In genomic region chr1:52603680-52604501, GRCh38 we compare ENCODE assay signal across 10 cellular contexts. TPM values are rescaled to one million over a fixed set of nuclear protein-coding genes. Genes with fewer than 3 reads are reported as not detected.
DNase-seq lines count a peak whose midpoint lies in the region; ATAC-seq, FAIRE-seq and TF ChIP-seq lines count a peak whose summit lies in the region.
"Had no signal": no experiment of that assay in that cellular context is flagged by ENCODE, and none has a peak within 500 bp of the region (broad histone marks: within the 10 kb centered on the region; RNA-seq: fewer than 3 reads in every experiment).

No MANE protein-coding gene starts in this region.

- no peak overlapping the region for H2BK5ac ChIP-seq in IMR-90 (ENCODE audit: low read depth, low read length, poor library complexity, severe bottlenecking)

- no peak overlapping the region for H4K91ac ChIP-seq in IMR-90 (ENCODE audit: insufficient read depth, low read depth, low read length)

- intact Hi-C loops in IMR-90 (cut with micrococcal nuclease), result no loop called here
- intact Hi-C loops in GM12878 (cut with micrococcal nuclease; ENCODE audit: unreplicated experiment), result no loop called here

- in situ Hi-C loops in IMR-90 (cut with MboI; ENCODE audit: low sequenced_read_pairs) (no loop called here), GM12878 (cut with MboI) (no loop called here)

- peak overlapping the region; percentile 87 for H3K4me3 ChIP-seq in BLaER1
- no peak overlapping the region for H3K4me3 ChIP-seq in IMR-90 (ENCODE audit: insufficient read depth, low read depth, low read length)
- H3K4me3 ChIP-seq in GM12878, result no peak overlapping the region

- peak; percentile 75 for FAIRE-seq in GM12878 (lab: Jason Lieb, UNC)

- no peaks in the 10 kb centered on the region for H3K27me3 Mint-ChIP-seq in mesothelial cell of epicardium (ENCODE audit: low read depth)

- RAD21 ChIA-PET in GM12878 (lab: Charles Lee; ENCODE audit: unreplicated experiment), result interaction anchor here (0.8 to 2.0 kb wide), 5 partner anchors 11 to 56 kb away, joined by 3 to 6 read pairs (median 3); partner anchors contain the start of gene TUT4

- H2BK20ac ChIP-seq in IMR-90 (ENCODE audit: low read depth, low read length), result no peak overlapping the region

- SMC1A ChIA-PET in GM12878 (lab: Charles Lee; ENCODE audit: uncharacterized antibody, unreplicated experiment), result interaction anchor here (1.1 to 2.3 kb wide), 9 partner anchors 11 to 82 kb away, joined by 3 to 13 read pairs (median 5); partner anchors contain the start of gene SHISAL2A

- TF ChIP-seq CTCF in IMR-90 (conservative IDR thresholded peaks at IDR 0.05; ENCODE audit: low read depth, low read length) (no peak), GM12878 (IDR thresholded peaks at IDR 0.05 in 2 of 3, conservative IDR thresholded peaks at IDR 0.05 in 1 of 3; ENCODE audit: control insufficient read depth in 2 of 3, extremely low read depth in 1 of 3, insufficient read depth in 1 of 3, low read depth in 3 of 3, low read length in 3 of 3) (no peak), mesothelial cell of epicardium (IDR thresholded peaks at IDR 0.05; ENCODE audit: unreplicated experiment) (no peak)

- DNase-seq in IMR-90, result peak; percentile 16
- no peak for DNase-seq in GM12878 (ENCODE audit: low read depth, low spot score)
- no peak for DNase-seq in mesothelial cell of epicardium (ENCODE audit: low spot score in 2 of 2, unreplicated experiment in 2 of 2)
- DNase-seq in GF-D8 (lab: John Stamatoyannopoulos, UW), result no peak
- DNase-seq in amniotic stem cell (lab: John Stamatoyannopoulos, UW), result no peak

- H3K9ac ChIP-seq in BLaER1 (peak overlapping the region; percentile 97), IMR-90 (ENCODE audit: low read depth, low read length) (no peak overlapping the region), GM12878 (ENCODE audit: control insufficient read depth, insufficient read depth, low read length) (0 out of 2 replicates have a peak overlapping the region, but pooled peaks have one; percentile 10)

- no peak overlapping the region for H3K14ac ChIP-seq in IMR-90 (replicated peaks; ENCODE audit: low read depth, low read length)

- TF ChIP-seq EP300 in GM12878 (IDR thresholded peaks at IDR 0.05; ENCODE audit: borderline replicate concordance in 1 of 2, control insufficient read depth in 1 of 2, low read depth in 2 of 2, low read length in 2 of 2), result no peak

- TF ChIP-seq RAD21 in IMR-90 (IDR thresholded peaks at IDR 0.05; ENCODE audit: low read length) (no peak), GM12878 (IDR thresholded peaks at IDR 0.05; ENCODE audit: insufficient read depth, low read depth, low read length) (no peak)

- POLR2A ChIA-PET in IMR-90 (lab: Charles Lee; ENCODE audit: unreplicated experiment) (no interaction called here), GM12878 (lab: Charles Lee) (interaction anchor here (0.6 to 1.2 kb wide), 2 partner anchors 39 to 56 kb away, joined by 3 read pairs; no protein-coding TSS in a partner anchor)

- H3K9me1 ChIP-seq in IMR-90 (ENCODE audit: insufficient read depth, low read length), result peaks cover 7% of the 10 kb centered on the region

- no peak overlapping the region for H3K18ac ChIP-seq in IMR-90 (ENCODE audit: low read depth, low read length)

- peak overlapping the region; percentile 98 for H3K27ac ChIP-seq in BLaER1
- no peak overlapping the region for H3K27ac ChIP-seq in IMR-90 (ENCODE audit: insufficient read depth, low read length)
- H3K27ac ChIP-seq in GM12878 (ENCODE audit: control insufficient read depth, insufficient read depth), result no peak overlapping the region

- H3K36me3 ChIP-seq in BLaER1, result peaks cover 46% of the 10 kb centered on the region
- H3K36me3 ChIP-seq in IMR-90 (ENCODE audit: control insufficient read depth, insufficient read depth, low read length), result no peaks in the 10 kb centered on the region
- no peaks in the 10 kb centered on the region for H3K36me3 ChIP-seq in GM12878 (ENCODE audit: control insufficient read depth in 2 of 2, insufficient read depth in 2 of 2, low read length in 1 of 2)

- H3K4me1 ChIP-seq in BLaER1 (peaks cover 44% of the 10 kb centered on the region), IMR-90 (ENCODE audit: control insufficient read depth, insufficient read depth, low read length) (peaks cover 5% of the 10 kb centered on the region; the same call in 1 of the 2 replicates), GM12878 (ENCODE audit: control insufficient read depth, insufficient read depth, low read length) (peaks cover 24% of the 10 kb centered on the region)

- H2AFZ ChIP-seq in IMR-90 (replicated peaks; ENCODE audit: low read length, poor library complexity) (peak overlapping the region; percentile 14), GM12878 (ENCODE audit: control insufficient read depth, low read depth, low read length) (no peak overlapping the region)

- TF ChIP-seq POLR2A in IMR-90 (IDR thresholded peaks at IDR 0.05; ENCODE audit: low read depth, low read length) (no peak), GM12878 (IDR thresholded peaks at IDR 0.05; ENCODE audit: low read depth, low read length) (no peak)

- H3K4ac ChIP-seq in IMR-90 (ENCODE audit: low read depth, low read length), result no peak overlapping the region

- no peak overlapping the region for H2BK15ac ChIP-seq in IMR-90 (ENCODE audit: low read depth, low read length)

- H2AK5ac ChIP-seq in IMR-90 (ENCODE audit: low read depth, low read length), result no peak overlapping the region; the same call in 1 of the 2 replicates

- peak overlapping the region; percentile 90 for H3K27ac Mint-ChIP-seq in mesothelial cell of epicardium

- H2BK120ac ChIP-seq in IMR-90 (ENCODE audit: low read depth, low read length), result no peak overlapping the region

- H3K23ac ChIP-seq in IMR-90 (ENCODE audit: low read depth, low read length), result 0 out of 2 replicates have a peak overlapping the region, but pooled peaks have one; percentile 42

- H3K9me3 Mint-ChIP-seq in mesothelial cell of epicardium, result no peaks in the 10 kb centered on the region

- WGBS in IMR-90 (ENCODE audit: extremely low coverage in 2 of 2, insufficient read length in 1 of 2), 2 experiments, result 50% methylated on average over 2 of the region's 7 CpGs; no CpG with 5 or more reads in 1 of the 2 experiments
- 27% methylated on average over 7 of the region's 7 CpGs for WGBS in GM12878 (ENCODE audit: insufficient coverage, insufficient replicate concordance, low lambda C conversion rate, missing lambda C conversion rate)

- H4K20me1 ChIP-seq in BLaER1 (peaks cover 18% of the 10 kb centered on the region; the same call in 1 of the 2 replicates), IMR-90 (ENCODE audit: insufficient read depth, low read length) (no peaks in the 10 kb centered on the region), GM12878 (ENCODE audit: control insufficient read depth, insufficient read depth) (no peaks in the 10 kb centered on the region)

- H3K56ac ChIP-seq in IMR-90 (ENCODE audit: extremely low read depth, insufficient read depth, low read length), result no peak overlapping the region

- H3K9me3 ChIP-seq in BLaER1, result no peaks in the 10 kb centered on the region; the same call in 1 of the 2 replicates
- H3K9me3 ChIP-seq in IMR-90 (ENCODE audit: control insufficient read depth, insufficient read depth, low read length), result no peaks in the 10 kb centered on the region
- H3K9me3 ChIP-seq in GM12878 (replicated peaks; ENCODE audit: control insufficient read depth, insufficient read depth, low read length), result no peaks in the 10 kb centered on the region

- no peaks in the 10 kb centered on the region for H3K79me1 ChIP-seq in IMR-90 (ENCODE audit: low read depth in 1 of 2, low read length in 2 of 2)

- no TSS peak for BruUV-seq in IMR-90 (replicated peaks; lab: Mats Ljungman, UMichigan)
- BruUV-seq in GM12878 (replicated peaks; lab: Mats Ljungman, UMichigan), result no TSS peak

- H3K4me1 Mint-ChIP-seq in mesothelial cell of epicardium, result peaks cover 25% of the 10 kb centered on the region

- H3K79me2 ChIP-seq in GM12878 (ENCODE audit: control insufficient read depth, insufficient read depth, low read length), result no peaks in the 10 kb centered on the region

- H3K36me3 Mint-ChIP-seq in mesothelial cell of epicardium, result peaks cover 24% of the 10 kb centered on the region

- no peak overlapping the region for H2AK9ac ChIP-seq in IMR-90 (replicated peaks; ENCODE audit: low read depth, low read length, poor library complexity)

- CTCF ChIA-PET in IMR-90 (lab: Yijun Ruan, JAX) (interaction anchor here (0.7 kb wide), 1 partner anchor 409 kb away, joined by 3 read pairs; no protein-coding TSS in a partner anchor), GM12878 (lab: Yijun Ruan, JAX) (interaction anchor here (0.6 to 1.7 kb wide), 4 partner anchors 9 to 82 kb away, joined by 3 to 6 read pairs (median 4); no protein-coding TSS in a partner anchor)

- H3K4me2 ChIP-seq in BLaER1 (peak overlapping the region; percentile 93), IMR-90 (ENCODE audit: low read depth, low read length) (no peak overlapping the region), GM12878 (ENCODE audit: control insufficient read depth, insufficient read depth) (peak overlapping the region; percentile 81)

- H3K4me3 Mint-ChIP-seq in mesothelial cell of epicardium, result peak overlapping the region; percentile 73

- no peak for ATAC-seq in IMR-90 (ENCODE audit: low read depth)
- ATAC-seq in GM12878, result peak; percentile 50
- ATAC-seq in GM21576 (IDR thresholded peaks at IDR 0.05; ENCODE audit: unreplicated experiment), result no peak
- no peak for ATAC-seq in GM19035 (IDR thresholded peaks at IDR 0.05; ENCODE audit: unreplicated experiment)

- no peak overlapping the region for H4K5ac ChIP-seq in IMR-90 (ENCODE audit: low read depth, low read length)

- H4K8ac ChIP-seq in IMR-90 (ENCODE audit: low read depth in 2 of 2, low read length in 2 of 2), result no peak overlapping the region; a peak in 1 of 4 replicates

- dilution Hi-C loops in IMR-90 (cut with HindIII; ENCODE audit: low sequenced_read_pairs, unreplicated experiment), result no loop called here

- H3K27me3 ChIP-seq in BLaER1, result no peaks in the 10 kb centered on the region
- peaks cover 10% of the 10 kb centered on the region; the same call in 1 of the 2 replicates for H3K27me3 ChIP-seq in IMR-90 (ENCODE audit: control insufficient read depth, insufficient read depth, low read length)
- H3K27me3 ChIP-seq in GM12878 (replicated peaks in 1 of 2; ENCODE audit: control insufficient read depth in 2 of 2, insufficient read depth in 2 of 2, low read length in 1 of 2), result peaks cover 1 to 4% of the 10 kb centered on the region in 2 experiments; a peak in 2 of 4 replicates

RNA-seq across cellular contexts. Expression of gene GPX7, which starts 1.7 kb away (rescaled TPM):
- total RNA-seq in IMR-90 (2012; rRNA removed), result 3.1 and 3.4 TPM in 2 replicates
- 3.2 and 3.8 TPM in 2 replicates for polyA plus RNA-seq in IMR-90 (2012; rRNA removed)
- 0.90 and 4.0 TPM in 2 replicates for polyA plus RNA-seq in IMR-90 (2012; cell fraction: cytosol; rRNA removed)
- 2.0 and 2.5 TPM in 2 replicates for polyA plus RNA-seq in IMR-90 (2012; cell fraction: nucleus; rRNA removed; ENCODE audit: low replicate concordance)
- 3.5 and 3.6 TPM in 2 replicates for total RNA-seq in GM12878 (2013; cell fraction: nucleolus; rRNA removed)
- total RNA-seq in GM12878 (2014; rRNA removed), result 4.0 and 4.2 TPM in 2 replicates
- total RNA-seq in GM12878 (2014; rRNA removed; fragmentation: Illumina TruSeq; extraction: Trizol), result 2.3 and 2.9 TPM in 2 replicates
- 1.9 and 2.6 TPM in 2 replicates for total RNA-seq in GM12878 (2021)
- polyA plus RNA-seq in GM12878 (2011; ENCODE audit: low read depth), result 5.4 TPM
- polyA plus RNA-seq in GM12878 (2011; rRNA removed), result not detected in 2 replicates
- 0.13 TPM in 1 of 2 replicates, not detected in the other for polyA plus RNA-seq in GM12878 (2011; cell fraction: cytosol; rRNA removed)
- 0.16 TPM in 1 of 2 replicates, not detected in the other for polyA plus RNA-seq in GM12878 (2011; cell fraction: nucleus; rRNA removed)
- polyA plus RNA-seq in GM12878 (2012), result 9.1 and 9.8 TPM in 2 replicates
- 2.4 and 3.7 TPM in 2 replicates for polyA plus RNA-seq in GM12878 (2014; fragmentation: Illumina TruSeq; extraction: Trizol)
- polyA plus RNA-seq in GM12878 (2014; fragmentation: Nextera tagmentation; extraction: Ambion mirVana), result 1 to 10 TPM; 1.9 to 2.2 TPM
- polyA plus RNA-seq in GM12878 (2014; rRNA removed), result 3.8 and 4.1 TPM in 2 replicates
- polyA plus RNA-seq in GM12878 (2016; fragmentation: Nextera tagmentation; extraction: Ambion mirVana), result 1 to 10 TPM; 2.3 to 2.5 TPM
- not detected in 2 replicates for polyA minus RNA-seq in GM12878 (2011; rRNA and poly(A)+ RNA removed)
- not detected in 2 replicates for polyA minus RNA-seq in GM12878 (2011; cell fraction: cytosol; rRNA and poly(A)+ RNA removed)
- polyA minus RNA-seq in GM12878 (2011; cell fraction: nucleus; rRNA and poly(A)+ RNA removed), result not detected in 2 replicates
- 57.7 to 62.6 TPM (median 61.8 TPM) in 3 replicates for total RNA-seq in mesothelial cell of epicardium

RNA-seq across cellular contexts. Expression of gene SHISAL2A, which starts 29.1 kb away (rescaled TPM):
- total RNA-seq in IMR-90 (2012; rRNA removed) (not detected in 2 replicates), GM12878 (2014; rRNA removed) (0.22 and 0.40 TPM in 2 replicates), GM12878 (2014; rRNA removed; fragmentation: Illumina TruSeq; extraction: Trizol) (0.31 and 0.37 TPM in 2 replicates), GM12878 (2021) (0.56 and 0.67 TPM in 2 replicates), mesothelial cell of epicardium (0.99 to 1.4 TPM (median 1.4 TPM) in 3 replicates)
- polyA plus RNA-seq in IMR-90 (2012; rRNA removed) (not detected in 2 replicates), GM12878 (2011; rRNA removed) (0.12 and 0.31 TPM in 2 replicates), GM12878 (2014; fragmentation: Illumina TruSeq; extraction: Trizol) (0.11 and 0.57 TPM in 2 replicates), GM12878 (2014; fragmentation: Nextera tagmentation; extraction: Ambion mirVana) (under 1 TPM; 0.27 to 0.51 TPM), GM12878 (2014; rRNA removed) (0.60 and 0.77 TPM in 2 replicates), GM12878 (2016; fragmentation: Nextera tagmentation; extraction: Ambion mirVana) (under 1 TPM; 0.18 to 0.54 TPM)
- not detected in 2 replicates for polyA plus RNA-seq in IMR-90 (2012; cell fraction: cytosol; rRNA removed)
- polyA plus RNA-seq in IMR-90 (2012; cell fraction: nucleus; rRNA removed; ENCODE audit: low replicate concordance), result not detected in 2 replicates
- total RNA-seq in GM12878 (2013; cell fraction: nucleolus; rRNA removed), result 0.91 and 1.4 TPM in 2 replicates
- polyA plus RNA-seq in GM12878 (2011; ENCODE audit: low read depth), result 0.50 TPM
- polyA plus RNA-seq in GM12878 (2011; cell fraction: cytosol; rRNA removed), result 0.31 and 0.35 TPM in 2 replicates
- 0.31 and 0.45 TPM in 2 replicates for polyA plus RNA-seq in GM12878 (2011; cell fraction: nucleus; rRNA removed)
- 0.95 and 1.1 TPM in 2 replicates for polyA plus RNA-seq in GM12878 (2012)
- polyA minus RNA-seq in GM12878 (2011; rRNA and poly(A)+ RNA removed), result 0.44 TPM in 1 of 2 replicates, not detected in the other
- not detected in 2 replicates for polyA minus RNA-seq in GM12878 (2011; cell fraction: cytosol; rRNA and poly(A)+ RNA removed)
- polyA minus RNA-seq in GM12878 (2011; cell fraction: nucleus; rRNA and poly(A)+ RNA removed), result not detected in 2 replicates
- total RNA-seq: fibroblast of villous mesenchyme, omental fat pad had no signal

RNA-seq across cellular contexts. Expression of gene TUT4, which starts 51.0 kb away (rescaled TPM):
- total RNA-seq in IMR-90 (2012; rRNA removed), result 10.9 and 28.6 TPM in 2 replicates
- 40.0 and 42.7 TPM in 2 replicates for polyA plus RNA-seq in IMR-90 (2012; rRNA removed)
- 4.6 and 8.0 TPM in 2 replicates for polyA plus RNA-seq in IMR-90 (2012; cell fraction: cytosol; rRNA removed)
- polyA plus RNA-seq in IMR-90 (2012; cell fraction: nucleus; rRNA removed; ENCODE audit: low replicate concordance), result 94.9 and 117 TPM in 2 replicates
- 252 and 259 TPM in 2 replicates for total RNA-seq in GM12878 (2013; cell fraction: nucleolus; rRNA removed)
- total RNA-seq in GM12878 (2014; rRNA removed), result 26.7 and 32.8 TPM in 2 replicates
- 25.9 and 29.5 TPM in 2 replicates for total RNA-seq in GM12878 (2014; rRNA removed; fragmentation: Illumina TruSeq; extraction: Trizol)
- 27.7 and 28.0 TPM in 2 replicates for total RNA-seq in GM12878 (2021)
- polyA plus RNA-seq in GM12878 (2011; ENCODE audit: low read depth), result 22.2 TPM
- 40.7 and 43.9 TPM in 2 replicates for polyA plus RNA-seq in GM12878 (2011; rRNA removed)
- polyA plus RNA-seq in GM12878 (2011; cell fraction: cytosol; rRNA removed), result 33.3 and 42.0 TPM in 2 replicates
- 116 and 123 TPM in 2 replicates for polyA plus RNA-seq in GM12878 (2011; cell fraction: nucleus; rRNA removed)
- polyA plus RNA-seq in GM12878 (2012), result 35.8 and 41.9 TPM in 2 replicates
- 36.0 and 48.1 TPM in 2 replicates for polyA plus RNA-seq in GM12878 (2014; fragmentation: Illumina TruSeq; extraction: Trizol)
- 10 to 100 TPM in 1 of 2 experiments, 1 to 10 TPM in 1; 9.4 to 11.5 TPM for polyA plus RNA-seq in GM12878 (2014; fragmentation: Nextera tagmentation; extraction: Ambion mirVana)
- polyA plus RNA-seq in GM12878 (2014; rRNA removed), result 25.9 and 31.1 TPM in 2 replicates
- 10 to 100 TPM; 27.6 to 32.9 TPM for polyA plus RNA-seq in GM12878 (2016; fragmentation: Nextera tagmentation; extraction: Ambion mirVana)
- 24.8 and 27.2 TPM in 2 replicates for polyA minus RNA-seq in GM12878 (2011; rRNA and poly(A)+ RNA removed)
- polyA minus RNA-seq in GM12878 (2011; cell fraction: cytosol; rRNA and poly(A)+ RNA removed), result 16.6 and 19.1 TPM in 2 replicates
- polyA minus RNA-seq in GM12878 (2011; cell fraction: nucleus; rRNA and poly(A)+ RNA removed), result 32.0 and 47.8 TPM in 2 replicates
- 123 to 132 TPM (median 129 TPM) in 3 replicates for total RNA-seq in mesothelial cell of epicardium

Comparison
In these comparisons a context has a peak if more than half of its experiments do, and no peak if none do; other contexts are left out.
1. RNA of gene GPX7, which starts 1.7 kb away (total RNA-seq): 57.7 to 62.6 TPM in mesothelial cell of epicardium; 3.1 to 3.4 TPM in IMR-90 and 1.9 to 4.2 TPM in GM12878; every median in the first group is over 10 times any median in the second.